ENCODE assay signal across 9 cellular contexts in genomic region chr2:148529745-148530144, GRCh38.
"Had no signal": no experiment of that assay in that cellular context is flagged by ENCODE, and none has a peak within 500 bp of the region (broad histone marks: within the 10 kb centered on the region; RNA-seq: fewer than 3 reads in every experiment).

No MANE protein-coding gene starts in this region.

- H3K4me3 Mint-ChIP-seq: activated T-cell treated with anti-CD3 and anti-CD28 coated beads, Interleukin-2, amount 50 U/mL, for 24 hours; mesothelial cell of epicardium had no signal

- ATAC-seq: lower lobe of right lung had no signal

- H3K36me3 Mint-ChIP-seq: mesothelial cell of epicardium had no signal

- H3K27ac Mint-ChIP-seq: mesothelial cell of epicardium had no signal

- H3K27me3 Mint-ChIP-seq: activated T-cell treated with anti-CD3 and anti-CD28 coated beads, Interleukin-2, amount 50 U/mL, for 24 hours had no signal

- H3K9me3 Mint-ChIP-seq: mesothelial cell of epicardium had no signal

- DNase-seq: activated CD4-positive, CD25-positive, alpha-beta regulatory T cell treated with anti-CD3 and anti-CD28 coated beads, Interleukin-2, amount 50 U/mL, for 72 hours; activated T-cell treated with anti-CD3 and anti-CD28 coated beads, Interleukin-2, amount 50 U/mL, for 24 hours; anterior cingulate cortex; dermis blood vessel endothelial cell; hypothalamus; lower lobe of right lung; posterior cingulate gyrus; transverse colon had no signal
